ENCODE assay signal across 19 cellular contexts in genomic region chr19:48603001-48603400, GRCh38. TPM values are rescaled to one million over a fixed set of nuclear protein-coding genes. Genes with fewer than 3 reads are reported as not detected.
DNase-seq lines count a peak whose midpoint lies in the region; ATAC-seq and TF ChIP-seq lines count a peak whose summit lies in the region.
"Had no signal": no experiment of that assay in that cellular context is flagged by ENCODE, and none has a peak within 500 bp of the region (broad histone marks: within the 10 kb centered on the region; RNA-seq: fewer than 3 reads in every experiment).

No MANE protein-coding gene starts in this region.

- DNase-seq in Right ventricle myocardium inferior (ENCODE audit: missing footprints), result peak; percentile 9
- DNase-seq in left ventricle myocardium superior, result no peak
- no peak for DNase-seq in colonic mucosa
- DNase-seq in neural crest cell (ENCODE audit: low read depth, low spot score), result no peak
- no peak for DNase-seq in uterus
- DNase-seq in stimulated activated CD4-positive, alpha-beta T cell treated with anti-CD3 and anti-CD28 coated beads, Interleukin-15, amount 100 ng/mL, for 24 hours, result no peak
- no peak for DNase-seq in NCI-H69 (lab: John Stamatoyannopoulos, UW)
- DNase-seq: 8988T; CD8-positive, alpha-beta T cell; COR-L47; DMS 273 treated with DMSO at 0.1 percent for 48 hours; DMS79; GDM1; GOT3 had no signal

- ATAC-seq in Right ventricle myocardium inferior (no peak), left ventricle myocardium superior (no peak), HG03442 (IDR thresholded peaks at IDR 0.05; ENCODE audit: unreplicated experiment) (no peak)
- ATAC-seq: CD8-positive, alpha-beta T cell had no signal

- TF ChIP-seq CTCF in colonic mucosa (IDR thresholded peaks at IDR 0.05) (no peak), neural crest cell (conservative IDR thresholded peaks at IDR 0.05) (no peak), uterus (IDR thresholded peaks at IDR 0.05) (no peak)

- H3K27ac ChIP-seq in colonic mucosa, result peak overlapping the region; percentile 41
- H3K27ac ChIP-seq in uterus, result no peak overlapping the region
- H3K27ac ChIP-seq: BLaER1 treated with 17β-estradiol and CSF1 and Interleukin-3, amounts not matched to agents 10 nM and 100 nM had no signal

- H3K27me3 ChIP-seq in colonic mucosa (no peaks in the 10 kb centered on the region), uterus (no peaks in the 10 kb centered on the region)

- H3K9ac ChIP-seq in colonic mucosa (ENCODE audit: low read depth in 2 of 2, low read length in 2 of 2), result peak overlapping the region in 1 of 2 donors; percentile 28
- H3K9ac ChIP-seq: BLaER1 treated with 17β-estradiol and CSF1 and Interleukin-3, amounts not matched to agents 10 nM and 100 nM had no signal

- H3K9me3 ChIP-seq in colonic mucosa (no peaks in the 10 kb centered on the region), uterus (no peaks in the 10 kb centered on the region)
- H3K9me3 ChIP-seq: BLaER1 treated with 17β-estradiol and CSF1 and Interleukin-3, amounts not matched to agents 10 nM and 100 nM; HAP-1 had no signal

- no peaks in the 10 kb centered on the region for H3K27me3 Mint-ChIP-seq in neural crest cell (ENCODE audit: low read depth)

- H3K36me3 Mint-ChIP-seq in neural crest cell (ENCODE audit: low read depth), result no peaks in the 10 kb centered on the region
- H3K36me3 Mint-ChIP-seq: CD8-positive, alpha-beta T cell had no signal

- no peak for TF ChIP-seq POLR2A in uterus (IDR thresholded peaks at IDR 0.05)

- H3K4me1 Mint-ChIP-seq in neural crest cell, result no peaks in the 10 kb centered on the region
- H3K4me1 Mint-ChIP-seq: B cell had no signal

- peak overlapping the region; percentile 31 for H3K27ac Mint-ChIP-seq in neural crest cell (ENCODE audit: unreplicated experiment)
- H3K27ac Mint-ChIP-seq: B cell; CD8-positive, alpha-beta T cell had no signal

- H3K36me3 ChIP-seq in colonic mucosa (no peaks in the 10 kb centered on the region), uterus (no peaks in the 10 kb centered on the region)
- H3K36me3 ChIP-seq: BLaER1 treated with 17β-estradiol and CSF1 and Interleukin-3, amounts not matched to agents 10 nM and 100 nM; HAP-1 had no signal

- H3K4me3 ChIP-seq in colonic mucosa (no peak overlapping the region), uterus (no peak overlapping the region)
- H3K4me3 ChIP-seq: BLaER1 treated with 17β-estradiol and CSF1 and Interleukin-3, amounts not matched to agents 10 nM and 100 nM; HAP-1 had no signal

- no peak overlapping the region for H3K4me3 Mint-ChIP-seq in neural crest cell
- H3K4me3 Mint-ChIP-seq: B cell; CD8-positive, alpha-beta T cell had no signal

- intact Hi-C loops in Right ventricle myocardium inferior (cut with DNase I), result no loop called here
- intact Hi-C loops in left ventricle myocardium superior (cut with micrococcal nuclease), result no loop called here
- intact Hi-C loops in colonic mucosa (cut with DNase I), result no loop called here
- intact Hi-C loops in uterus (cut with DNase I; ENCODE audit: low total_unique reads), result no loop called here

- no peaks in the 10 kb centered on the region for H3K9me3 Mint-ChIP-seq in neural crest cell
- H3K9me3 Mint-ChIP-seq: CD8-positive, alpha-beta T cell had no signal

- H3K4me1 ChIP-seq in colonic mucosa, result no peaks in the 10 kb centered on the region
- H3K4me1 ChIP-seq in uterus, result no peaks in the 10 kb centered on the region
- H3K4me1 ChIP-seq: HAP-1 had no signal

RNA-seq across cellular contexts. Expression of gene SPACA4, which starts 3.5 kb away (rescaled TPM):
- not detected for total RNA-seq in Right ventricle myocardium inferior
- total RNA-seq in left ventricle myocardium superior, result not detected
- total RNA-seq in colonic mucosa, result under 1 TPM in 1 of 2 donors, not detected in 1; 0.27 TPM
- total RNA-seq in neural crest cell, result not detected in 2 replicates
- not detected for total RNA-seq in uterus
- total RNA-seq: B cell; CD8-positive, alpha-beta T cell; Daoy had no signal

RNA-seq across cellular contexts. Expression of gene FAM83E, which starts 11.9 kb away (rescaled TPM):
- total RNA-seq in Right ventricle myocardium inferior (not detected), left ventricle myocardium superior (not detected), colonic mucosa (100 to 1,000 TPM; 150 to 198 TPM), neural crest cell (5.9 and 6.1 TPM in 2 replicates), uterus (1 to 10 TPM in 2 of 4 donors, not detected in 2; 1.8 TPM)
- total RNA-seq: Daoy had no signal

RNA-seq across cellular contexts. Expression of gene RPL18, which starts 16.0 kb away (rescaled TPM):
- 604 TPM for total RNA-seq in Right ventricle myocardium inferior
- 554 TPM for total RNA-seq in left ventricle myocardium superior
- 1,000 to 10,000 TPM; 1,499 to 1,736 TPM for total RNA-seq in colonic mucosa
- total RNA-seq in neural crest cell, result 1,772 and 1,774 TPM in 2 replicates
- 1,000 to 10,000 TPM; 1,515 to 5,795 (median 3,195) TPM for total RNA-seq in uterus

RNA-seq across cellular contexts. Expression of gene SPHK2, which starts 16.3 kb away (rescaled TPM):
- total RNA-seq in Right ventricle myocardium inferior (7.2 TPM), left ventricle myocardium superior (7.2 TPM), colonic mucosa (10 to 100 TPM; 36.2 to 48.4 TPM), neural crest cell (48.5 and 50.3 TPM in 2 replicates), uterus (10 to 100 TPM; 10.0 to 27.2 (median 21.7) TPM)

RNA-seq across cellular contexts. Expression of gene DBP, which starts 34.2 kb away (rescaled TPM):
- total RNA-seq in Right ventricle myocardium inferior (15.2 TPM), left ventricle myocardium superior (22.8 TPM), colonic mucosa (1 to 10 TPM; 4.7 to 8.9 TPM), neural crest cell (4.9 and 5.2 TPM in 2 replicates), uterus (10 to 100 TPM in 2 of 4 donors, 1 to 10 TPM in 1, not detected in 1; 3.1 to 29.8 (median 11.3) TPM)

Comparison
In these comparisons a context has a peak if more than half of its experiments do, and no peak if none do; other contexts are left out.
1. RNA of gene FAM83E, which starts 11.9 kb away (total RNA-seq): 150 to 198 TPM in colonic mucosa; 5.9 to 6.1 TPM in neural crest cell, 1.8 TPM in uterus, not detected in left ventricle myocardium superior (single experiment) and not detected in Right ventricle myocardium inferior (single experiment); every median in the first group is over 10 times any median in the second.